Comparison of ENCODE assay signal across 1 cellular context in the genomic region with DNA sequence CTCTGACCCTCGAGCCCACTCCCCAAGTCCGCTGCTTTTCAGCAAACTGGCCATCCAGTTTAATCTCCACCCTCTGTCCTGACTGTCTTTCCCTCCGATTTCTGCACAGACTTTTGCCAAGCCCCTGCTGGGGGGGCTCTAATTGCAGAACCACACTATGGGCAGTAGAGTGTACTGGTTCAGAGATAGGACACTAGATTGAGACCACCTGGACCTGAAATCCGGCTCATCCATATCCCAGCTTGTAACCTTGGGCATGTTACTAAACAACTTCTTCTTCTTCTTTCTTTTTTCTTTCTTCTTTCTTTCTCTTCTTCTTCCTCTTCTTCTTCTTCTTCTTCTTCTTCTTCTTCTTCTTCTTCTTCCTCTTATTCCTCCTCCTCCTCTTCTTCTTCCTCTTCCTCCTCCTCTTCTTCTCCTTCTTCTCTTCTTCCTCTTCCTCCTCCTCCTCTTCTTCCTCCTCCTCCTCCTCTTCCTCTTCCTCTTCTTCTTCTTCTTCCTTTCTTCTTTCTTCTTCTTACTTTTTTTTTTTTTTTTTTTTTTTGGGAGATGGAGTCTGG.
TF ChIP-seq lines count a peak whose summit lies in the region.

No MANE protein-coding gene starts in this region.

TF ChIP-seq in SK-N-SH, 30 proteins besides CTCF, POLR2A, EP300 and RAD21 (continued from another document):
- TF ChIP-seq, protein P1, sequence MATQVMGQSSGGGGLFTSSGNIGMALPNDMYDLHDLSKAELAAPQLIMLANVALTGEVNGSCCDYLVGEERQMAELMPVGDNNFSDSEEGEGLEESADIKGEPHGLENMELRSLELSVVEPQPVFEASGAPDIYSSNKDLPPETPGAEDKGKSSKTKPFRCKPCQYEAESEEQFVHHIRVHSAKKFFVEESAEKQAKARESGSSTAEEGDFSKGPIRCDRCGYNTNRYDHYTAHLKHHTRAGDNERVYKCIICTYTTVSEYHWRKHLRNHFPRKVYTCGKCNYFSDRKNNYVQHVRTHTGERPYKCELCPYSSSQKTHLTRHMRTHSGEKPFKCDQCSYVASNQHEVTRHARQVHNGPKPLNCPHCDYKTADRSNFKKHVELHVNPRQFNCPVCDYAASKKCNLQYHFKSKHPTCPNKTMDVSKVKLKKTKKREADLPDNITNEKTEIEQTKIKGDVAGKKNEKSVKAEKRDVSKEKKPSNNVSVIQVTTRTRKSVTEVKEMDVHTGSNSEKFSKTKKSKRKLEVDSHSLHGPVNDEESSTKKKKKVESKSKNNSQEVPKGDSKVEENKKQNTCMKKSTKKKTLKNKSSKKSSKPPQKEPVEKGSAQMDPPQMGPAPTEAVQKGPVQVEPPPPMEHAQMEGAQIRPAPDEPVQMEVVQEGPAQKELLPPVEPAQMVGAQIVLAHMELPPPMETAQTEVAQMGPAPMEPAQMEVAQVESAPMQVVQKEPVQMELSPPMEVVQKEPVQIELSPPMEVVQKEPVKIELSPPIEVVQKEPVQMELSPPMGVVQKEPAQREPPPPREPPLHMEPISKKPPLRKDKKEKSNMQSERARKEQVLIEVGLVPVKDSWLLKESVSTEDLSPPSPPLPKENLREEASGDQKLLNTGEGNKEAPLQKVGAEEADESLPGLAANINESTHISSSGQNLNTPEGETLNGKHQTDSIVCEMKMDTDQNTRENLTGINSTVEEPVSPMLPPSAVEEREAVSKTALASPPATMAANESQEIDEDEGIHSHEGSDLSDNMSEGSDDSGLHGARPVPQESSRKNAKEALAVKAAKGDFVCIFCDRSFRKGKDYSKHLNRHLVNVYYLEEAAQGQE (IDR thresholded peaks at IDR 0.05; ENCODE audit: low read depth, low read length): no peak
- no peak for TF ChIP-seq NFIC (IDR thresholded peaks at IDR 0.05; ENCODE audit: borderline replicate concordance)
- TF ChIP-seq SIN3A (IDR thresholded peaks at IDR 0.05; ENCODE audit: borderline replicate concordance, low read depth, low read length): no peak
- TF ChIP-seq YY1 (IDR thresholded peaks at IDR 0.05; ENCODE audit: low read depth): no peak
- TF ChIP-seq, protein P2, sequence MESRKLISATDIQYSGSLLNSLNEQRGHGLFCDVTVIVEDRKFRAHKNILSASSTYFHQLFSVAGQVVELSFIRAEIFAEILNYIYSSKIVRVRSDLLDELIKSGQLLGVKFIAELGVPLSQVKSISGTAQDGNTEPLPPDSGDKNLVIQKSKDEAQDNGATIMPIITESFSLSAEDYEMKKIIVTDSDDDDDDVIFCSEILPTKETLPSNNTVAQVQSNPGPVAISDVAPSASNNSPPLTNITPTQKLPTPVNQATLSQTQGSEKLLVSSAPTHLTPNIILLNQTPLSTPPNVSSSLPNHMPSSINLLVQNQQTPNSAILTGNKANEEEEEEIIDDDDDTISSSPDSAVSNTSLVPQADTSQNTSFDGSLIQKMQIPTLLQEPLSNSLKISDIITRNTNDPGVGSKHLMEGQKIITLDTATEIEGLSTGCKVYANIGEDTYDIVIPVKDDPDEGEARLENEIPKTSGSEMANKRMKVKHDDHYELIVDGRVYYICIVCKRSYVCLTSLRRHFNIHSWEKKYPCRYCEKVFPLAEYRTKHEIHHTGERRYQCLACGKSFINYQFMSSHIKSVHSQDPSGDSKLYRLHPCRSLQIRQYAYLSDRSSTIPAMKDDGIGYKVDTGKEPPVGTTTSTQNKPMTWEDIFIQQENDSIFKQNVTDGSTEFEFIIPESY (IDR thresholded peaks at IDR 0.05; ENCODE audit: borderline replicate concordance, low read depth): no peak
